ENCODE assay signal across 2 cellular contexts in genomic region chr3:194497799-194498575, GRCh38.
TF ChIP-seq lines count a peak whose summit lies in the region.

No MANE protein-coding gene starts in this region.

TF ChIP-seq in HCT116, 20 proteins besides CTCF, POLR2A, EP300 and RAD21:
- TF ChIP-seq POLR2AphosphoS5 (IDR thresholded peaks at IDR 0.05; ENCODE audit: low read depth, low read length): no peak
- no peak for TF ChIP-seq EZH2phosphoT487 (IDR thresholded peaks at IDR 0.05; ENCODE audit: borderline replicate concordance)
- TF ChIP-seq FOSL1 (IDR thresholded peaks at IDR 0.05; ENCODE audit: low read depth): no peak
- TF ChIP-seq YY1 (IDR thresholded peaks at IDR 0.05; ENCODE audit: extremely low read depth, insufficient replicate concordance, low read depth, low read length): no peak
- no peak for TF ChIP-seq ELF1 (IDR thresholded peaks at IDR 0.05; ENCODE audit: borderline replicate concordance, low read depth)
- TF ChIP-seq, protein P1, sequence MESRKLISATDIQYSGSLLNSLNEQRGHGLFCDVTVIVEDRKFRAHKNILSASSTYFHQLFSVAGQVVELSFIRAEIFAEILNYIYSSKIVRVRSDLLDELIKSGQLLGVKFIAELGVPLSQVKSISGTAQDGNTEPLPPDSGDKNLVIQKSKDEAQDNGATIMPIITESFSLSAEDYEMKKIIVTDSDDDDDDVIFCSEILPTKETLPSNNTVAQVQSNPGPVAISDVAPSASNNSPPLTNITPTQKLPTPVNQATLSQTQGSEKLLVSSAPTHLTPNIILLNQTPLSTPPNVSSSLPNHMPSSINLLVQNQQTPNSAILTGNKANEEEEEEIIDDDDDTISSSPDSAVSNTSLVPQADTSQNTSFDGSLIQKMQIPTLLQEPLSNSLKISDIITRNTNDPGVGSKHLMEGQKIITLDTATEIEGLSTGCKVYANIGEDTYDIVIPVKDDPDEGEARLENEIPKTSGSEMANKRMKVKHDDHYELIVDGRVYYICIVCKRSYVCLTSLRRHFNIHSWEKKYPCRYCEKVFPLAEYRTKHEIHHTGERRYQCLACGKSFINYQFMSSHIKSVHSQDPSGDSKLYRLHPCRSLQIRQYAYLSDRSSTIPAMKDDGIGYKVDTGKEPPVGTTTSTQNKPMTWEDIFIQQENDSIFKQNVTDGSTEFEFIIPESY (IDR thresholded peaks at IDR 0.05; ENCODE audit: extremely low read depth, insufficient replicate concordance, low read length): no peak

TF ChIP-seq in H1, 55 proteins besides CTCF, POLR2A, EP300 and RAD21:
- TF ChIP-seq MAX (IDR thresholded peaks at IDR 0.05) (no peak), MAFK (IDR thresholded peaks at IDR 0.05; ENCODE audit: low read depth, low read length) (no peak), HDAC2 (IDR thresholded peaks at IDR 0.05; ENCODE audit: borderline replicate concordance in 1 of 2, low read depth in 2 of 2, low read length in 2 of 2) (no peak), SAP30 (IDR thresholded peaks at IDR 0.05; ENCODE audit: insufficient read depth, insufficient replicate concordance, low read length) (no peak), RBBP5 (IDR thresholded peaks at IDR 0.05; ENCODE audit: borderline replicate concordance, low read depth, low read length) (no peak), BACH1 (IDR thresholded peaks at IDR 0.05; ENCODE audit: low read length) (no peak), TAF1 (IDR thresholded peaks at IDR 0.05; ENCODE audit: low read depth, low read length) (no peak), YY1 (IDR thresholded peaks at IDR 0.05; ENCODE audit: low read depth, low read length) (no peak), SP2 (IDR thresholded peaks at IDR 0.05; ENCODE audit: low read length) (no peak), KDM1A (IDR thresholded peaks at IDR 0.05; ENCODE audit: borderline replicate concordance, low read length) (no peak), RNF2 (IDR thresholded peaks at IDR 0.05; ENCODE audit: borderline replicate concordance, low read depth, low read length, missing control alignments, poor library complexity, severe bottlenecking) (no peak), TAF7 (optimal IDR thresholded peaks at IDR 0.05; ENCODE audit: borderline replicate concordance, low read depth, low read length) (no peak), TEAD4 (IDR thresholded peaks at IDR 0.05; ENCODE audit: low read depth, low read length) (no peak)
- TF ChIP-seq, protein P2, sequence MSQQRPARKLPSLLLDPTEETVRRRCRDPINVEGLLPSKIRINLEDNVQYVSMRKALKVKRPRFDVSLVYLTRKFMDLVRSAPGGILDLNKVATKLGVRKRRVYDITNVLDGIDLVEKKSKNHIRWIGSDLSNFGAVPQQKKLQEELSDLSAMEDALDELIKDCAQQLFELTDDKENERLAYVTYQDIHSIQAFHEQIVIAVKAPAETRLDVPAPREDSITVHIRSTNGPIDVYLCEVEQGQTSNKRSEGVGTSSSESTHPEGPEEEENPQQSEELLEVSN (IDR thresholded peaks at IDR 0.05): no peak
- TF ChIP-seq, protein P3, sequence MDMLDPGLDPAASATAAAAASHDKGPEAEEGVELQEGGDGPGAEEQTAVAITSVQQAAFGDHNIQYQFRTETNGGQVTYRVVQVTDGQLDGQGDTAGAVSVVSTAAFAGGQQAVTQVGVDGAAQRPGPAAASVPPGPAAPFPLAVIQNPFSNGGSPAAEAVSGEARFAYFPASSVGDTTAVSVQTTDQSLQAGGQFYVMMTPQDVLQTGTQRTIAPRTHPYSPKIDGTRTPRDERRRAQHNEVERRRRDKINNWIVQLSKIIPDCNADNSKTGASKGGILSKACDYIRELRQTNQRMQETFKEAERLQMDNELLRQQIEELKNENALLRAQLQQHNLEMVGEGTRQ (IDR thresholded peaks at IDR 0.05; ENCODE audit: low read length): no peak
